Comparison of ENCODE assay signal across 22 cellular contexts in genomic region chr3:137282871-137283270, GRCh38.
"Had no signal": no experiment of that assay in that cellular context is flagged by ENCODE, and none has a peak within 500 bp of the region (broad histone marks: within the 10 kb centered on the region; RNA-seq: fewer than 3 reads in every experiment).

No MANE protein-coding gene starts in this region.

- ATAC-seq: foreskin keratinocyte, gastroesophageal sphincter, heart right ventricle, left cardiac atrium, left lung, lower lobe of right lung, mucosa of descending colon had no signal

- FAIRE-seq: colon, endothelial cell of umbilical vein, frontal cortex, islet of Langerhans, keratinocyte had no signal

- H3K27me3 ChIP-seq: esophagus muscularis mucosa, foreskin keratinocyte, gastroesophageal sphincter, heart right ventricle, left lung had no signal

- H3K27ac ChIP-seq: coronary artery, dorsolateral prefrontal cortex, esophagus muscularis mucosa, foreskin keratinocyte, gastroesophageal sphincter, heart right ventricle, left lung, lower lobe of right lung had no signal

- H3K9me3 Mint-ChIP-seq: mesothelial cell of epicardium had no signal

- DNase-seq: dermis blood vessel endothelial cell; dorsolateral prefrontal cortex; effector CD4-positive, alpha-beta T cell; effector memory CD4-positive, alpha-beta T cell; foreskin keratinocyte; heart right ventricle; hippocampal formation; left cardiac atrium; left lung; lower lobe of right lung; mesenchymal stem cell; mucosa of descending colon; naive B cell had no signal

- H3K9me3 ChIP-seq: esophagus muscularis mucosa, gastroesophageal sphincter, lower lobe of right lung, mucosa of descending colon had no signal

- H3K27me3 Mint-ChIP-seq: naive B cell had no signal

- H3K27ac Mint-ChIP-seq: mesothelial cell of epicardium, naive B cell had no signal

- H3K4me3 ChIP-seq: coronary artery, dorsolateral prefrontal cortex, esophagus muscularis mucosa, gastroesophageal sphincter, heart right ventricle, left lung, lower lobe of right lung, mucosa of descending colon had no signal

- H3K36me3 ChIP-seq: esophagus muscularis mucosa, gastroesophageal sphincter, heart right ventricle, left lung, lower lobe of right lung had no signal

- H3K4me3 Mint-ChIP-seq: mesothelial cell of epicardium, naive B cell had no signal

- H3K4me1 ChIP-seq: esophagus muscularis mucosa, foreskin keratinocyte, gastroesophageal sphincter, heart right ventricle, left lung, lower lobe of right lung had no signal

- H3K4me1 Mint-ChIP-seq: mesothelial cell of epicardium, naive B cell had no signal

- H3K36me3 Mint-ChIP-seq: mesothelial cell of epicardium, naive B cell had no signal
